In genomic region chr13:102580552-102581169, GRCh38 we compare ENCODE assay signal across 8 cellular contexts. TPM values are rescaled to one million over a fixed set of nuclear protein-coding genes. Genes with fewer than 3 reads are reported as not detected.
DNase-seq lines count a peak whose midpoint lies in the region; ATAC-seq and TF ChIP-seq lines count a peak whose summit lies in the region.

No MANE protein-coding gene starts in this region.

- H3K9me3 Mint-ChIP-seq in brain = no peaks in the 10 kb centered on the region
- H3K9me3 Mint-ChIP-seq in immature natural killer cell = no peaks in the 10 kb centered on the region
- H3K9me3 Mint-ChIP-seq in stimulated activated effector memory CD8-positive, alpha-beta T cell treated with anti-CD3 and anti-CD28 coated beads, Interleukin-12 subunit alpha, Interleukin-12 subunit beta, amount 100 ng/mL, for 72 hours = no peaks in the 10 kb centered on the region

- DNase-seq in NCI-H2081 (lab: John Stamatoyannopoulos, UW) (peak; percentile 42 to 66), NCI-H2081 treated with DMSO at 0.1 percent for 48 hours (lab: John Stamatoyannopoulos, UW) (no peak), GM20000 (ENCODE audit: low spot score) (peak; percentile 49), NOMO-1 (lab: John Stamatoyannopoulos, UW; ENCODE audit: unreplicated experiment in 2 of 2) (peak; percentile 34 to 57), immature natural killer cell (peak; percentile 51 to 61 (median 57))
- DNase-seq in stimulated activated effector memory CD8-positive, alpha-beta T cell treated with anti-CD3 and anti-CD28 coated beads, Interleukin-12 subunit alpha, Interleukin-12 subunit beta, amount 100 ng/mL, for 72 hours (ENCODE audit: low spot score in 2 of 2) = no peak

- TF ChIP-seq CTCF in GM20000 (IDR thresholded peaks at IDR 0.05; ENCODE audit: extremely low read depth, missing control alignments) (peak; percentile 52), brain (conservative IDR thresholded peaks at IDR 0.05) (peak; percentile 83 to 84)

- H3K4me1 Mint-ChIP-seq in brain (peaks cover 6% of the 10 kb centered on the region), immature natural killer cell (peaks cover 16 to 20% of the 10 kb centered on the region in 2 donors)
- H3K4me1 Mint-ChIP-seq in stimulated activated effector memory CD8-positive, alpha-beta T cell treated with anti-CD3 and anti-CD28 coated beads, Interleukin-12 subunit alpha, Interleukin-12 subunit beta, amount 100 ng/mL, for 72 hours = peaks cover 9% of the 10 kb centered on the region

- H3K36me3 Mint-ChIP-seq in brain (no peaks in the 10 kb centered on the region), immature natural killer cell (no peaks in the 10 kb centered on the region)
- H3K36me3 Mint-ChIP-seq in stimulated activated effector memory CD8-positive, alpha-beta T cell treated with anti-CD3 and anti-CD28 coated beads, Interleukin-12 subunit alpha, Interleukin-12 subunit beta, amount 100 ng/mL, for 72 hours = no peaks in the 10 kb centered on the region

- peak; percentile 37 for ATAC-seq in HG03575 (IDR thresholded peaks at IDR 0.05; ENCODE audit: extremely low read depth, insufficient number of reproducible peaks, low FRiP score, unreplicated experiment)
- ATAC-seq in stimulated activated effector memory CD8-positive, alpha-beta T cell treated with anti-CD3 and anti-CD28 coated beads, Interleukin-12 subunit alpha, Interleukin-12 subunit beta, amount 100 ng/mL, for 72 hours = peak; percentile 68

- H3K27ac Mint-ChIP-seq in brain (peak overlapping the region in 1 of 5 experiments; percentile 16), immature natural killer cell (no peak overlapping the region)
- no peak overlapping the region for H3K27ac Mint-ChIP-seq in stimulated activated effector memory CD8-positive, alpha-beta T cell treated with anti-CD3 and anti-CD28 coated beads, Interleukin-12 subunit alpha, Interleukin-12 subunit beta, amount 100 ng/mL, for 72 hours

- no peak overlapping the region for H3K4me3 Mint-ChIP-seq in brain
- no peak overlapping the region for H3K4me3 Mint-ChIP-seq in immature natural killer cell
- H3K4me3 Mint-ChIP-seq in stimulated activated effector memory CD8-positive, alpha-beta T cell treated with anti-CD3 and anti-CD28 coated beads, Interleukin-12 subunit alpha, Interleukin-12 subunit beta, amount 100 ng/mL, for 72 hours = no peak overlapping the region

- H3K27me3 Mint-ChIP-seq in brain (peaks cover 37% of the 10 kb centered on the region), immature natural killer cell (ENCODE audit: low read depth in 3 of 3) (peaks cover 2 to 4% (median 2%) of the 10 kb centered on the region in 3 donors)

RNA-seq across cellular contexts. Expression of gene TPP2, which starts 16.1 kb away (rescaled TPM):
- polyA plus RNA-seq in brain (ENCODE audit: insufficient read depth, low read depth, low replicate concordance) = 16.6 TPM
- polyA plus RNA-seq in immature natural killer cell = 10 to 100 TPM; 15.1 to 57.4 (median 37.6) TPM

Comparison
In these comparisons a context has a peak if more than half of its experiments do, and no peak if none do; other contexts are left out.
1. DNase-seq: peak in NCI-H2081 (2 of 2), GM20000 (single experiment), NOMO-1 (2 of 2) and immature natural killer cell (3 of 3); none in NCI-H2081 treated with DMSO at 0.1 percent for 48 hours (single experiment) and stimulated activated effector memory CD8-positive, alpha-beta T cell treated with anti-CD3 and anti-CD28 coated beads, Interleukin-12 subunit alpha, Interleukin-12 subunit beta, amount 100 ng/mL, for 72 hours (0 of 2).